1 cellular context compared by ENCODE assay signal in genomic region chr2:234841321-234842015, GRCh38.
TF ChIP-seq lines count a peak whose summit lies in the region.

No MANE protein-coding gene starts in this region.

TF ChIP-seq in HepG2, 621 proteins besides CTCF, POLR2A, EP300 and RAD21 (continued from another document):
- 0 out of 2 replicates have a peak, but pooled peaks have one; percentile 19 for TF ChIP-seq ZNF644 (CRISPR knock-in tag; IDR thresholded peaks at IDR 0.05; ENCODE audit: low read depth)
- peak; percentile 18; the same call in 1 of the 2 replicates for TF ChIP-seq ZNF501 (CRISPR knock-in tag; IDR thresholded peaks at IDR 0.05)
- TF ChIP-seq, protein P1, sequence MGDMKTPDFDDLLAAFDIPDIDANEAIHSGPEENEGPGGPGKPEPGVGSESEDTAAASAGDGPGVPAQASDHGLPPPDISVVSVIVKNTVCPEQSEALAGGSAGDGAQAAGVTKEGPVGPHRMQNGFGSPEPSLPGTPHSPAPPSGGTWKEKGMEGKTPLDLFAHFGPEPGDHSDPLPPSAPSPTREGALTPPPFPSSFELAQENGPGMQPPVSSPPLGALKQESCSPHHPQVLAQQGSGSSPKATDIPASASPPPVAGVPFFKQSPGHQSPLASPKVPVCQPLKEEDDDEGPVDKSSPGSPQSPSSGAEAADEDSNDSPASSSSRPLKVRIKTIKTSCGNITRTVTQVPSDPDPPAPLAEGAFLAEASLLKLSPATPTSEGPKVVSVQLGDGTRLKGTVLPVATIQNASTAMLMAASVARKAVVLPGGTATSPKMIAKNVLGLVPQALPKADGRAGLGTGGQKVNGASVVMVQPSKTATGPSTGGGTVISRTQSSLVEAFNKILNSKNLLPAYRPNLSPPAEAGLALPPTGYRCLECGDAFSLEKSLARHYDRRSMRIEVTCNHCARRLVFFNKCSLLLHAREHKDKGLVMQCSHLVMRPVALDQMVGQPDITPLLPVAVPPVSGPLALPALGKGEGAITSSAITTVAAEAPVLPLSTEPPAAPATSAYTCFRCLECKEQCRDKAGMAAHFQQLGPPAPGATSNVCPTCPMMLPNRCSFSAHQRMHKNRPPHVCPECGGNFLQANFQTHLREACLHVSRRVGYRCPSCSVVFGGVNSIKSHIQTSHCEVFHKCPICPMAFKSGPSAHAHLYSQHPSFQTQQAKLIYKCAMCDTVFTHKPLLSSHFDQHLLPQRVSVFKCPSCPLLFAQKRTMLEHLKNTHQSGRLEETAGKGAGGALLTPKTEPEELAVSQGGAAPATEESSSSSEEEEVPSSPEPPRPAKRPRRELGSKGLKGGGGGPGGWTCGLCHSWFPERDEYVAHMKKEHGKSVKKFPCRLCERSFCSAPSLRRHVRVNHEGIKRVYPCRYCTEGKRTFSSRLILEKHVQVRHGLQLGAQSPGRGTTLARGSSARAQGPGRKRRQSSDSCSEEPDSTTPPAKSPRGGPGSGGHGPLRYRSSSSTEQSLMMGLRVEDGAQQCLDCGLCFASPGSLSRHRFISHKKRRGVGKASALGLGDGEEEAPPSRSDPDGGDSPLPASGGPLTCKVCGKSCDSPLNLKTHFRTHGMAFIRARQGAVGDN (CRISPR knock-in tag; IDR thresholded peaks at IDR 0.05), result no peak
- TF ChIP-seq ELF1 (CRISPR knock-in tag; IDR thresholded peaks at IDR 0.05), result 0 out of 2 replicates have a peak, but pooled peaks have one; percentile 27
- 0 out of 2 replicates have a peak, but pooled peaks have one; percentile 38 for TF ChIP-seq ZMYM4 (CRISPR knock-in tag; IDR thresholded peaks at IDR 0.05)
- no peak for TF ChIP-seq ZNF850 (CRISPR knock-in tag; conservative IDR thresholded peaks at IDR 0.05)
- TF ChIP-seq CHD2 (IDR thresholded peaks at IDR 0.05; ENCODE audit: low read depth, low read length), result no peak
- TF ChIP-seq PLRG1 (conservative IDR thresholded peaks at IDR 0.05), result no peak
- TF ChIP-seq HNF4A (CRISPR knock-in tag; IDR thresholded peaks at IDR 0.05), result peak; percentile 41; the same call in 1 of the 2 replicates
